In the genomic region with DNA sequence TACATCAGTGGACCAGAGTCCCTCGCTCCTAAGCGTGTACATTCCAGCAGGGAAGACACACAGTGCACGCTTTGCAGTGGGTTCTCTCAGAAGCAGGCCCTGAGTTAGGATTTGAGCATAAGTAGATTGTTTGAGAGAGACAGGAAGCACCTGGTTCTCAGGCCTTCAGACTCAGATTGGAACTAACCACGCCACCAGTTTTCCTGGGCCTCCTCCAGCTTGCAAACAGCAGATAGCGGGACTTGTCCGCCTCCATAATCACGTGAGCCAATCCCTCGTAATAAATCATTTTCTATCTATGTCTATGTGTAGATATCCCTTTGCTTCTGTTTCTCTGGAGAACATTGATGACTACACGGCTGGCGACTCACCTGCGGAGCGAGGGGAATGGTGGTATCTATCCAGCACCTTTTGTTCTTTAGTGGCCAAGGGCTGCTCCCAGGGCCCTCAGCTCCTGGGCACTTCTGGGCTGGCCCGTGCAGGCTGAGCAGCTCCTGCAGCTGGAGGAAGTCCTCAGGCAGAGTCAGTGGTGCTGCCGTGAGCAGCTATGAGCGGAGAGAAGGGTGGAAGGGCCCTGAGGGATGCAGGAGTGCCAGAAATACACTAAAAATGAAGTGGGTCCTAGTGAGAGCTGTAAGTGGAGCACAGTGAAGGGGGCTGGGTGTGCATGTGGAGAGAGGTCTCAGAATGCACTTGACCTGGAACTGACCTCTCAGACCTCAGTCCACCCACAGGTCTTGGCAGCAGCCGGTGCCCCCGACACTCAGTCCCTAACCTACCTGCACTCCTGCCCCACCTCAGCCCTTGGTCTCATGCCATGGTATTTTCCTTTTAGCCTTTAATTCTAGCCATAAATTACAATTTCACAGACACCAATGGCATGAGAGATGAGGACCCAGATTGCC, we compare ENCODE assay signal across 25 cellular contexts.
DNase-seq lines count a peak whose midpoint lies in the region; ATAC-seq, FAIRE-seq and TF ChIP-seq lines count a peak whose summit lies in the region.
"Had no signal": no experiment of that assay in that cellular context is flagged by ENCODE, and none has a peak within 500 bp of the region (broad histone marks: within the 10 kb centered on the region; RNA-seq: fewer than 3 reads in every experiment).

No MANE protein-coding gene starts in this region.

- no peak for TF ChIP-seq RAD21 in K562 (CRISPR knock-in tag; conservative IDR thresholded peaks at IDR 0.05 in 1 of 2, IDR thresholded peaks at IDR 0.05 in 1 of 2)

- H3K9ac ChIP-seq in K562 (ENCODE audit: insufficient read depth in 1 of 2, low read depth in 2 of 2, low read length in 2 of 2), result no peak overlapping the region
- H3K9ac ChIP-seq: SK-N-SH had no signal

- no peak overlapping the region for H3K4me3 ChIP-seq in Jurkat, Clone E6-1 (ENCODE audit: low read length)
- no peak overlapping the region for H3K4me3 ChIP-seq in K562
- H3K4me3 ChIP-seq: A549, GM12878 had no signal

- no peaks in the 10 kb centered on the region for H3K79me2 ChIP-seq in K562 (ENCODE audit: control insufficient read depth, insufficient read depth, low read length)

- DNase-seq in Ammon's horn (ENCODE audit: low spot score) (peak; percentile 25), K562 (ENCODE audit: extremely low read depth in 1 of 4, low spot score in 3 of 4) (peak in 1 of 4 experiments; percentile 6), mesenteric fat pad (ENCODE audit: low spot score) (peak; percentile 77)
- DNase-seq in Jurkat, Clone E6-1 (ENCODE audit: low read depth, low spot score), result peak; percentile 9
- DNase-seq in activated CD4-positive, CD25-positive, alpha-beta regulatory T cell (lab: John Stamatoyannopoulos, UW), result no peak
- DNase-seq: activated CD4-positive, alpha-beta T cell treated with anti-CD3 and anti-CD28 coated beads, Interleukin-2, amount 50 U/mL, for 4 hours; BE2C; Caco-2; left cardiac atrium; mesenchymal stem cell; MM.1S; naive B cell; NCI-H1436 treated with DMSO at 0.1 percent for 48 hours; NCI-H526 treated with DMSO at 0.1 percent for 48 hours; occipital lobe; retina; SK-N-SH; small intestine; stimulated activated CD4-positive, alpha-beta T cell treated with anti-CD3 and anti-CD28 coated beads, Interleukin-1b, Interleukin-23, amount 100 ng/mL, for 48 hours had no signal

- no peaks in the 10 kb centered on the region; a peak in 1 of 5 replicates for H3K4me1 ChIP-seq in K562 (replicated peaks in 1 of 2; ENCODE audit: control insufficient read depth in 2 of 2, insufficient read depth in 2 of 2, low read length in 2 of 2)
- H3K4me1 ChIP-seq: A549, BE2C, Caco-2 had no signal

- no peaks in the 10 kb centered on the region for H3K9me3 ChIP-seq in K562 (replicated peaks; ENCODE audit: control insufficient read depth, insufficient read depth, low read depth, low read length)
- H3K9me3 ChIP-seq: A549, BE2C, Caco-2, SK-N-SH had no signal

- FAIRE-seq in K562 (lab: Jason Lieb, UNC), result no peak
- FAIRE-seq: A549, GM12878, small intestine had no signal

- no peak overlapping the region for H2AFZ ChIP-seq in K562 (ENCODE audit: low read depth, low read length)

- 4% methylated on average over 17 of the region's 17 CpGs for WGBS in K562 (ENCODE audit: insufficient coverage, low coverage, missing lambda C conversion rate)

- in situ Hi-C loops in K562 (cut with MboI), result no loop called here

- H4K20me1 ChIP-seq in K562 (replicated peaks; ENCODE audit: control insufficient read depth, insufficient read depth, low read length), result no peaks in the 10 kb centered on the region

- no TSS peak for BruUV-seq in K562 (replicated peaks; lab: Mats Ljungman, UMichigan)

- no peaks in the 10 kb centered on the region for H3K9me1 ChIP-seq in K562 (ENCODE audit: control insufficient read depth, insufficient read depth, low read length)

- no peak overlapping the region for H3K27ac ChIP-seq in K562 (ENCODE audit: extremely low read depth, low read depth, low read length)
- H3K27ac ChIP-seq: A549 had no signal

- H3K27me3 ChIP-seq in K562 (ENCODE audit: control insufficient read depth in 2 of 2, insufficient read depth in 2 of 2, low read length in 2 of 2), result peaks cover 0 to 4% of the 10 kb centered on the region in 2 experiments; a peak in 1 of 5 replicates
- H3K27me3 ChIP-seq: BE2C had no signal

- ATAC-seq in K562 (no peak), HG03196 (IDR thresholded peaks at IDR 0.05; ENCODE audit: unreplicated experiment) (no peak), HG03039 (IDR thresholded peaks at IDR 0.05; ENCODE audit: unreplicated experiment) (no peak), HG02973 (IDR thresholded peaks at IDR 0.05; ENCODE audit: unreplicated experiment) (no peak)
- ATAC-seq: A549, GM12878, HCT116, left cardiac atrium had no signal

- CTCF ChIA-PET in K562 (lab: Yijun Ruan, JAX; ENCODE audit: low intra/inter-chr PET ratio), result no interaction called here

- no peak for TF ChIP-seq POLR2A in K562 (conservative IDR thresholded peaks at IDR 0.05)

- intact Hi-C loops in K562 (cut with micrococcal nuclease), result no loop called here

- H3K4me2 ChIP-seq in K562 (ENCODE audit: insufficient read depth, low read length), result no peak overlapping the region
- H3K4me2 ChIP-seq: A549, SK-N-SH had no signal

- POLR2A ChIA-PET in K562 (lab: Yijun Ruan, JAX), result interaction anchor here (0.7 kb wide), 1 partner anchor 136 kb away, joined by 3 read pairs; no protein-coding TSS in a partner anchor

- TF ChIP-seq EP300 in K562 (IDR thresholded peaks at IDR 0.05; ENCODE audit: low read length), result no peak

- TF ChIP-seq CTCF in K562 (IDR thresholded peaks at IDR 0.05 in 2 of 3, conservative IDR thresholded peaks at IDR 0.05 in 1 of 3; ENCODE audit: insufficient read depth in 2 of 3, low read depth in 1 of 3, low read length in 3 of 3), result no peak

- H3K36me3 ChIP-seq in K562 (ENCODE audit: control insufficient read depth, insufficient read depth, low read length), result no peaks in the 10 kb centered on the region
- H3K36me3 ChIP-seq: BE2C had no signal

TF ChIP-seq in K562, 482 proteins besides CTCF, POLR2A, EP300 and RAD21:
- TF ChIP-seq MEIS2 (IDR thresholded peaks at IDR 0.05; ENCODE audit: partially characterized antibody) (peak; percentile 27), NFIX (CRISPR knock-in tag; IDR thresholded peaks at IDR 0.05; ENCODE audit: low read depth) (no peak)

Comparison
In these comparisons a context has a peak if more than half of its experiments do, and no peak if none do; other contexts are left out.
1. DNase-seq: peak in Ammon's horn (single experiment), Jurkat, Clone E6-1 (single experiment) and mesenteric fat pad (single experiment); none in activated CD4-positive, CD25-positive, alpha-beta regulatory T cell (0 of 4).